Comparison of ENCODE assay signal across 9 cellular contexts in genomic region chr5:16178745-16179372, GRCh38.
A peak's percentile ranks its signal among the peaks of the same experiment; 100 is the strongest.
DNase-seq lines count a peak whose midpoint lies in the region; ATAC-seq lines count a peak whose summit lies in the region.
"Had no signal": no experiment of that assay in that cellular context is flagged by ENCODE, and none has a peak within 500 bp of the region (broad histone marks: within the 10 kb centered on the region; RNA-seq: fewer than 3 reads in every experiment).

No MANE protein-coding gene starts in this region.

- no peak overlapping the region for H3K9ac ChIP-seq in HUES48 (ENCODE audit: low read depth, low read length)

- no peak overlapping the region for H3K4me3 Mint-ChIP-seq in T-helper 1 cell treated with Interleukin-12 subunit alpha and Interleukin-12 subunit beta and Interleukin-4 antibody, amounts not matched to agents 30 μg/mL and 1 μg/mL, for 36 hours

- H3K4me1 ChIP-seq in HUES48 (ENCODE audit: control insufficient read depth, insufficient read depth, low read length), result peaks cover 5% of the 10 kb centered on the region

- no peak for ATAC-seq in GM21786 (IDR thresholded peaks at IDR 0.05; ENCODE audit: unreplicated experiment)
- ATAC-seq: activated naive CD4-positive, alpha-beta T cell treated with anti-CD3 and anti-CD28 coated beads, Interleukin-2, amount 50 U/mL, for 72 hours had no signal

- peak overlapping the region; percentile 58; the same call in 1 of the 2 replicates for H3K4me3 ChIP-seq in HUES48 (ENCODE audit: low read depth, low read length)

- H3K36me3 ChIP-seq in HUES48 (ENCODE audit: control insufficient read depth, insufficient read depth, low read length), result no peaks in the 10 kb centered on the region

- H3K27me3 Mint-ChIP-seq in T-helper 1 cell treated with Interleukin-12 subunit alpha and Interleukin-12 subunit beta and Interleukin-4 antibody, amounts not matched to agents 30 μg/mL and 1 μg/mL, for 36 hours (ENCODE audit: low read depth), result peaks cover 32% of the 10 kb centered on the region

- DNase-seq in Ammon's horn (ENCODE audit: low spot score) (peak; percentile 62), kidney glomerular epithelial cell (lab: John Stamatoyannopoulos, UW) (peak; percentile 40), GDM1 (lab: John Stamatoyannopoulos, UW) (no peak)
- peak; percentile 13 for DNase-seq in stimulated activated CD4-positive, alpha-beta T cell treated with anti-CD3 and anti-CD28 coated beads, Interleukin-4, amount 100 ng/mL, for 24 hours

- H3K36me3 Mint-ChIP-seq in T-helper 1 cell treated with Interleukin-12 subunit alpha and Interleukin-12 subunit beta and Interleukin-4 antibody, amounts not matched to agents 30 μg/mL and 1 μg/mL, for 36 hours (ENCODE audit: low read depth), result peaks cover 3% of the 10 kb centered on the region

- H3K9me3 ChIP-seq in HUES48 (ENCODE audit: control insufficient read depth, insufficient read depth, low read length), result no peaks in the 10 kb centered on the region

- no peak overlapping the region for H3K27ac ChIP-seq in HUES48 (ENCODE audit: low read depth, low read length)
- peak overlapping the region; percentile 29 for H3K27ac ChIP-seq in cingulate gyrus (ENCODE audit: low read depth, low read length)

- peaks cover 47% of the 10 kb centered on the region for H3K27me3 ChIP-seq in HUES48 (ENCODE audit: control insufficient read depth, insufficient read depth, low read length)

- peaks cover 4% of the 10 kb centered on the region for H3K4me1 Mint-ChIP-seq in T-helper 1 cell treated with Interleukin-12 subunit alpha and Interleukin-12 subunit beta and Interleukin-4 antibody, amounts not matched to agents 30 μg/mL and 1 μg/mL, for 36 hours (ENCODE audit: low read depth)

- peaks cover 8% of the 10 kb centered on the region for H3K9me3 Mint-ChIP-seq in T-helper 1 cell treated with Interleukin-12 subunit alpha and Interleukin-12 subunit beta and Interleukin-4 antibody, amounts not matched to agents 30 μg/mL and 1 μg/mL, for 36 hours

- peak overlapping the region; percentile 15 for H3K27ac Mint-ChIP-seq in T-helper 1 cell treated with Interleukin-12 subunit alpha and Interleukin-12 subunit beta and Interleukin-4 antibody, amounts not matched to agents 30 μg/mL and 1 μg/mL, for 36 hours
- H3K27ac Mint-ChIP-seq: activated naive CD4-positive, alpha-beta T cell treated with anti-CD3 and anti-CD28 coated beads, Interleukin-2, amount 50 U/mL, for 72 hours had no signal
